In the genomic region with DNA sequence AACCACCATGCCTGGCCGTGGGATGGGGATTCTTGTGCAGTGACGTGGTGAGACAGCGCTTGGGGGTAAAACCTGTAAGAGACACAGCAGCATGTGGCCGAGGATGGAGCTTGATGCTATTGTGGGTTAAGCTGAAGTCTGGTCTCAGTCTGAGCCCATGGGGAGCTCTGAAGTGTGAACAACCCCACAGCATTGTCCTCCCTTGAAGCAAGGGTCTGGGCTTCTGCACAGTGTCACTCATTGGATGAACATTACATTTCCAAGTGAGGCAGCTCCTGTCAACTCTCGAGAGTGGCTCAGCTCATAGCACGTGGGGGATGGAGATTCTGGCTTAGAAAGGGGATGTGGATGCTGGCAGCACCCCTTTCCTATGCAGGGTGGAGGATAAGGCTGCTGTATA, we compare ENCODE assay signal across 17 cellular contexts. TPM values are rescaled to one million over a fixed set of nuclear protein-coding genes. Genes with fewer than 3 reads are reported as not detected.
DNase-seq lines count a peak whose midpoint lies in the region; ATAC-seq and TF ChIP-seq lines count a peak whose summit lies in the region.
"Had no signal": no experiment of that assay in that cellular context is flagged by ENCODE, and none has a peak within 500 bp of the region (broad histone marks: within the 10 kb centered on the region; RNA-seq: fewer than 3 reads in every experiment).

No MANE protein-coding gene starts in this region.

- intact Hi-C loops in Right ventricle myocardium inferior (cut with DNase I): no loop called here
- intact Hi-C loops in cardiac septum (cut with DNase I): loop anchor here (5.0 kb wide), 1 partner anchor 88 kb away; no protein-coding TSS in a partner anchor
- intact Hi-C loops in left ventricle myocardium superior (cut with micrococcal nuclease): no loop called here
- intact Hi-C loops in gastrocnemius medialis (cut with DNase I; ENCODE audit: low total_unique reads): no loop called here

- no peak overlapping the region for H3K4me3 ChIP-seq in gastrocnemius medialis
- H3K4me3 ChIP-seq: PC-9 had no signal

- H3K4me1 ChIP-seq in gastrocnemius medialis: peaks cover 0 to 7% of the 10 kb centered on the region in 2 donors

- no peak for TF ChIP-seq CTCF in gastrocnemius medialis (IDR thresholded peaks at IDR 0.05 in 4 of 5, conservative IDR thresholded peaks at IDR 0.05 in 1 of 5)

- ATAC-seq in Right ventricle myocardium inferior: peak; percentile 39
- ATAC-seq in left ventricle myocardium superior: peak; percentile 30
- ATAC-seq in gastrocnemius medialis: no peak
- ATAC-seq in HG02571 (IDR thresholded peaks at IDR 0.05; ENCODE audit: unreplicated experiment): no peak
- ATAC-seq in HG03439 (IDR thresholded peaks at IDR 0.05; ENCODE audit: unreplicated experiment): no peak
- ATAC-seq: naive thymus-derived CD8-positive, alpha-beta T cell had no signal

- no peaks in the 10 kb centered on the region for H3K9me3 ChIP-seq in gastrocnemius medialis

- no peaks in the 10 kb centered on the region for H3K27me3 ChIP-seq in gastrocnemius medialis

- no peak for TF ChIP-seq POLR2A in gastrocnemius medialis (IDR thresholded peaks at IDR 0.05)

- peak overlapping the region; percentile 4 to 63 (median 58) for H3K27ac ChIP-seq in gastrocnemius medialis
- H3K27ac ChIP-seq: PC-9 had no signal

- in situ Hi-C loops in gastrocnemius medialis (cut with MboI; ENCODE audit: low sequenced_read_pairs in 4 of 4): loop anchor here in 1 of 4 donors (25.0 kb wide), 1 partner anchor 423 kb away; no protein-coding TSS in a partner anchor

- H3K36me3 ChIP-seq in gastrocnemius medialis: no peaks in the 10 kb centered on the region

- no peak for DNase-seq in Right ventricle myocardium inferior (ENCODE audit: missing footprints)
- DNase-seq in cardiac septum (ENCODE audit: low spot score): no peak
- no peak for DNase-seq in left ventricle myocardium superior
- no peak for DNase-seq in gastrocnemius medialis
- no peak for DNase-seq in NCI-H2227 treated with DMSO at 0.1 percent for 48 hours (lab: John Stamatoyannopoulos, UW)
- no peak for DNase-seq in COLO829 (ENCODE audit: low spot score)
- DNase-seq: activated T-cell treated with anti-CD3 and anti-CD28 coated beads, Interleukin-2, amount 50 U/mL, for 24 hours; C1 segment of cervical spinal cord; central memory CD4-positive, alpha-beta T cell; DMS153; foreskin melanocyte; MV-4-11; naive thymus-derived CD8-positive, alpha-beta T cell; NCI-H69; PC-9 had no signal

RNA-seq across cellular contexts. Expression of gene ZNF438, which starts 32.2 kb away (rescaled TPM):
- total RNA-seq in Right ventricle myocardium inferior (12.8 TPM), cardiac septum (12.5 TPM), left ventricle myocardium superior (13.9 TPM), gastrocnemius medialis (10 to 100 TPM; 14.4 to 37.0 (median 26.5) TPM)

Comparison
In these comparisons a context has a peak if more than half of its experiments do, and no peak if none do; other contexts are left out.
1. ATAC-seq: peak in Right ventricle myocardium inferior (single experiment) and left ventricle myocardium superior (single experiment); none in gastrocnemius medialis (0 of 2), HG02571 (single experiment) and HG03439 (single experiment).